Comparison of ENCODE assay signal across 20 cellular contexts in genomic region chr7:90350032-90350431, GRCh38. TPM values are rescaled to one million over a fixed set of nuclear protein-coding genes. Genes with fewer than 3 reads are reported as not detected.
"Had no signal": no experiment of that assay in that cellular context is flagged by ENCODE, and none has a peak within 500 bp of the region (broad histone marks: within the 10 kb centered on the region; RNA-seq: fewer than 3 reads in every experiment).

No MANE protein-coding gene starts in this region.

RNA-seq across cellular contexts. Expression of gene FAM237B, which starts 28.9 kb away (rescaled TPM):
- total RNA-seq: colonic mucosa, dermis microvascular lymphatic vessel endothelial cell, endodermal cell, esophagus mucosa, esophagus squamous epithelium, gastrocnemius medialis, glomerular endothelial cell, heart right ventricle, kidney epithelial cell, left cardiac atrium, left lung, left ventricle myocardium superior, lower leg skin, lower lobe of right lung, lung microvascular endothelial cell, mesenteric fat pad, mesothelial cell of epicardium, mucosa of descending colon, myocyte had no signal
- polyA plus RNA-seq: heart right ventricle, keratinocyte had no signal
